In the genomic region with DNA sequence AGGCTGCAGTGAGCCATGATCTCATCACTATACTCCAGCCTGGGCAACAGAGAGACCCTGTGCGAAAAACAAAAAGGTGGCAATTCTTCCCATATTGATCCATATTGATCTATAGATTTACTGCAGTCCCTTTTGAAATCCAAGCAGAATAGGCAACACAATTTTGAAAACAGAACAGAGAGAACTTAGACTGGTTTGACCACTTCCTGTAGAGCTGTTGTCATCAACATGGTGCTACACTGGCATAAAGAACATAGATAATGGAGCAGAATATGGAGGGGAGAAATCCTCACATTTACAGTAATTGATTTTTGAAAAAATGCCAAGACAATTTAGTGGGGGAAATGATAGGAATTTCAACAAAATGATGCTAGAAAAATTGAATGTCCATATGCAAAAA, we compare ENCODE assay signal across 20 cellular contexts.
"Had no signal": no experiment of that assay in that cellular context is flagged by ENCODE, and none has a peak within 500 bp of the region (broad histone marks: within the 10 kb centered on the region; RNA-seq: fewer than 3 reads in every experiment).

No MANE protein-coding gene starts in this region.

- H3K4me3 ChIP-seq: colonic mucosa, esophagus muscularis mucosa, left lung, ovary, sigmoid colon, spleen, vagina had no signal

- ATAC-seq: activated naive CD4-positive, alpha-beta T cell treated with anti-CD3 and anti-CD28 coated beads, Interleukin-2, amount 50 U/mL, for 72 hours; left lung; naive thymus-derived CD4-positive, alpha-beta T cell; WTC11 had no signal

- H3K9me3 Mint-ChIP-seq: activated naive CD4-positive, alpha-beta T cell treated with anti-CD3 and anti-CD28 coated beads, Interleukin-2, amount 50 U/mL, for 72 hours had no signal

- H3K27ac ChIP-seq: colonic mucosa, esophagus muscularis mucosa, left lung, ovary, sigmoid colon, vagina had no signal

- H3K27ac Mint-ChIP-seq: activated T-cell treated with anti-CD3 and anti-CD28 coated beads, Interleukin-2, amount 50 U/mL, for 24 hours; brain; WTC11 had no signal

- DNase-seq: activated CD4-positive, alpha-beta T cell treated with anti-CD3 and anti-CD28 coated beads for 4 hours; activated effector memory CD4-positive, alpha-beta T cell treated with Interleukin-2 at 50 U/mL for 16 hours; activated T-cell treated with anti-CD3 and anti-CD28 coated beads, Interleukin-2, amount 50 U/mL, for 24 hours; amygdala; central memory CD4-positive, alpha-beta T cell; colonic mucosa; hippocampal formation; kidney; left lung; mammary epithelial cell; ovary; sigmoid colon; spleen had no signal

- H3K9me3 ChIP-seq: colonic mucosa, esophagus muscularis mucosa, left lung, ovary, sigmoid colon, vagina had no signal

- FAIRE-seq: kidney, TTC549 had no signal

- H3K27me3 Mint-ChIP-seq: brain; naive thymus-derived CD4-positive, alpha-beta T cell had no signal

- H3K4me3 Mint-ChIP-seq: activated T-cell treated with anti-CD3 and anti-CD28 coated beads, Interleukin-2, amount 50 U/mL, for 24 hours; brain; WTC11 had no signal

- H3K36me3 ChIP-seq: colonic mucosa, esophagus muscularis mucosa, left lung, ovary, sigmoid colon, vagina had no signal

- H3K27me3 ChIP-seq: colonic mucosa, esophagus muscularis mucosa, left lung, ovary, sigmoid colon, spleen, vagina had no signal

- H3K4me1 ChIP-seq: colonic mucosa, esophagus muscularis mucosa, left lung, sigmoid colon, vagina had no signal
